Comparison of ENCODE assay signal across 33 cellular contexts in the genomic region with DNA sequence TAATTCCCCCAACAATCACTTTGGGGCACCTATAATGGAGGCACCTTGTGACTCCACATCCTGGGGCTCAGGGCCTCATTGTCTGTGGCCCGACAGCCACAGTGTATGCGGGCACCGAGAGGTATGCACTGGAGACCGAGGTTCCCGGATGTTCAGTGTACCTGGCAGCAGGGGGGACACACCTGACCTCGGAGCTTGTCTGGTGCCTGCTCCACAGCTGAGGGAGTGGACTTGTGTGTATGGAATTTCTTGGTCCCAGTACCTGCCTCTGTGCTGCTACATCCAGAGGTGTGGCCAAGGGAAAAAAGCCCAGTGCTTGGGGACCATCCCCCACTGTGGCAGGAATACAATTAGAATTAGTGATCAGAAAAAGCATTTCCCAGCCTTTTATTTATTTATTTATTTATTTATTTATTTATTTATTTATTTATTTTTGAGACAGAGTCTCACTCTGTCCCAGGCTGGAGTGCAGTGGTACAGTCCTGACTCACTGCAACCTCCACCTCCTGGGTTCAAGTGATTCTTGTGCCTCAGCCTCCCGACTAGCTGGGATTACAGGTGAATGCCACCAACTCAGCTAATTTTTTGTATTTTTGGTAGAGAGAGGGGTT.
"Had no signal": no experiment of that assay in that cellular context is flagged by ENCODE, and none has a peak within 500 bp of the region (broad histone marks: within the 10 kb centered on the region; RNA-seq: fewer than 3 reads in every experiment).

No MANE protein-coding gene starts in this region.

- H3K4me3 Mint-ChIP-seq: activated CD4-positive, alpha-beta memory T cell treated with anti-CD3 and anti-CD28 coated beads for 36 hours; activated CD4-positive, alpha-beta T cell treated with anti-CD3 and anti-CD28 coated beads, Interleukin-2, amount 10 ng/mL, durations not matched to agents 24 days and 14 days; activated naive CD4-positive, alpha-beta T cell treated with anti-CD3 and anti-CD28 coated beads for 36 hours; activated naive CD8-positive, alpha-beta T cell treated with anti-CD3 and anti-CD28 coated beads, Interleukin-2, amount 10 ng/mL, durations not matched to agents 7 days and 5 days; activated T-helper 1 cell treated with anti-CD3 and anti-CD28 coated beads, Interleukin-12 subunit alpha, Interleukin-12 subunit beta, Interleukin-2, Interleukin-4 antibody, amounts not matched to agents 30 ng/mL and 10 ng/mL and 1 ng/mL, durations not matched to agents 14 hours and 24 hours and 36 hours; dendritic cell treated with granulocyte-macrophage colony-stimulating factor and Interleukin-4, amounts not matched to agents 40 ng/mL and 50 ng/mL, for 4 days; mesothelial cell of epicardium; naive B cell; nephron progenitor cell; stimulated activated effector memory CD8-positive, alpha-beta T cell treated with anti-CD3 and anti-CD28 coated beads, Interleukin-12 subunit alpha, Interleukin-12 subunit beta, amount 100 ng/mL, for 72 hours; stimulated activated naive CD8-positive, alpha-beta T cell treated with anti-CD3 and anti-CD28 coated beads, Interleukin-15, Interleukin-2, amounts not matched to agents 100 ng/mL and 50 ng/mL, for 24 hours; T-helper 2 cell treated with Interferon-gamma antibody and Interleukin-4, amounts not matched to agents 5 μg/mL and 100 μg/mL, for 36 hours; type B pancreatic cell had no signal

- H3K9me3 ChIP-seq: esophagus squamous epithelium, left ventricle myocardium inferior, pancreas, prostate gland, thoracic aorta, vagina had no signal

- H3K4me3 ChIP-seq: esophagus squamous epithelium, left ventricle myocardium inferior, pancreas, prostate gland, skin epidermis, thoracic aorta, vagina had no signal

- H3K4me1 ChIP-seq: left ventricle myocardium inferior, prostate gland, vagina had no signal

- H3K27ac ChIP-seq: epithelial cell of prostate, esophagus squamous epithelium, left ventricle myocardium inferior, pancreas, prostate gland, skin epidermis, thoracic aorta, vagina had no signal

- H3K9me3 Mint-ChIP-seq: activated CD4-positive, alpha-beta memory T cell treated with anti-CD3 and anti-CD28 coated beads for 36 hours; activated CD4-positive, alpha-beta T cell treated with anti-CD3 and anti-CD28 coated beads, Interleukin-2, amount 10 ng/mL, durations not matched to agents 24 days and 14 days; activated naive CD4-positive, alpha-beta T cell treated with anti-CD3 and anti-CD28 coated beads for 36 hours; activated naive CD8-positive, alpha-beta T cell treated with anti-CD3 and anti-CD28 coated beads, Interleukin-2, amount 10 ng/mL, durations not matched to agents 7 days and 5 days; activated T-helper 1 cell treated with anti-CD3 and anti-CD28 coated beads, Interleukin-12 subunit alpha, Interleukin-12 subunit beta, Interleukin-2, Interleukin-4 antibody, amounts not matched to agents 30 ng/mL and 10 ng/mL and 1 ng/mL, durations not matched to agents 14 hours and 24 hours and 36 hours; dendritic cell treated with granulocyte-macrophage colony-stimulating factor and Interleukin-4, amounts not matched to agents 40 ng/mL and 50 ng/mL, for 4 days; mesothelial cell of epicardium; nephron progenitor cell; stimulated activated effector memory CD8-positive, alpha-beta T cell treated with anti-CD3 and anti-CD28 coated beads, Interleukin-12 subunit alpha, Interleukin-12 subunit beta, amount 100 ng/mL, for 72 hours; stimulated activated naive CD8-positive, alpha-beta T cell treated with anti-CD3 and anti-CD28 coated beads, Interleukin-15, Interleukin-2, amounts not matched to agents 100 ng/mL and 50 ng/mL, for 24 hours; T-helper 2 cell treated with Interferon-gamma antibody and Interleukin-4, amounts not matched to agents 5 μg/mL and 100 μg/mL, for 36 hours; type B pancreatic cell had no signal

- H3K27ac Mint-ChIP-seq: activated CD4-positive, alpha-beta memory T cell treated with anti-CD3 and anti-CD28 coated beads for 36 hours; activated CD4-positive, alpha-beta T cell treated with anti-CD3 and anti-CD28 coated beads, Interleukin-2, amount 10 ng/mL, durations not matched to agents 24 days and 14 days; activated naive CD4-positive, alpha-beta T cell treated with anti-CD3 and anti-CD28 coated beads for 36 hours; activated naive CD8-positive, alpha-beta T cell treated with anti-CD3 and anti-CD28 coated beads, Interleukin-2, amount 10 ng/mL, durations not matched to agents 7 days and 5 days; activated T-helper 1 cell treated with anti-CD3 and anti-CD28 coated beads, Interleukin-12 subunit alpha, Interleukin-12 subunit beta, Interleukin-2, Interleukin-4 antibody, amounts not matched to agents 30 ng/mL and 10 ng/mL and 1 ng/mL, durations not matched to agents 14 hours and 24 hours and 36 hours; dendritic cell treated with granulocyte-macrophage colony-stimulating factor and Interleukin-4, amounts not matched to agents 40 ng/mL and 50 ng/mL, for 4 days; mesothelial cell of epicardium; naive B cell; nephron progenitor cell; stimulated activated effector memory CD8-positive, alpha-beta T cell treated with anti-CD3 and anti-CD28 coated beads, Interleukin-12 subunit alpha, Interleukin-12 subunit beta, amount 100 ng/mL, for 72 hours; stimulated activated naive CD8-positive, alpha-beta T cell treated with anti-CD3 and anti-CD28 coated beads, Interleukin-15, Interleukin-2, amounts not matched to agents 100 ng/mL and 50 ng/mL, for 24 hours; T-helper 2 cell treated with Interferon-gamma antibody and Interleukin-4, amounts not matched to agents 5 μg/mL and 100 μg/mL, for 36 hours had no signal

- H3K27me3 ChIP-seq: vagina had no signal

- DNase-seq: activated CD4-positive, alpha-beta memory T cell treated with anti-CD3 and anti-CD28 coated beads for 36 hours; activated CD8-positive, alpha-beta memory T cell treated with anti-CD3 and anti-CD28 coated beads, Interleukin-2, amount 50 U/mL, for 4 hours; activated effector memory CD4-positive, alpha-beta T cell treated with anti-CD3 and anti-CD28 coated beads, Interleukin-2, amount 50 U/mL, for 16 hours; activated naive CD4-positive, alpha-beta T cell treated with anti-CD3 and anti-CD28 coated beads for 36 hours; activated naive CD8-positive, alpha-beta T cell treated with anti-CD3 and anti-CD28 coated beads, Interleukin-2, amount 10 ng/mL, durations not matched to agents 7 days and 5 days; activated T-cell treated with anti-CD3 and anti-CD28 coated beads, Interleukin-2, amount 50 U/mL, for 1 hour; caudate nucleus; esophagus squamous epithelium; foreskin melanocyte; islet precursor cell; left ventricle myocardium inferior; naive B cell; nephron progenitor cell; nucleus accumbens; pancreas; retina; stimulated activated CD4-positive, alpha-beta T cell treated with anti-CD3 and anti-CD28 coated beads, Interleukin-4, amount 100 ng/mL, for 24 hours; T-helper 1 cell had no signal

- H3K36me3 Mint-ChIP-seq: activated CD4-positive, alpha-beta memory T cell treated with anti-CD3 and anti-CD28 coated beads for 36 hours; activated naive CD8-positive, alpha-beta T cell treated with anti-CD3 and anti-CD28 coated beads, Interleukin-2, amount 10 ng/mL, durations not matched to agents 7 days and 5 days; mesothelial cell of epicardium; stimulated activated effector memory CD8-positive, alpha-beta T cell treated with anti-CD3 and anti-CD28 coated beads, Interleukin-12 subunit alpha, Interleukin-12 subunit beta, amount 100 ng/mL, for 72 hours; type B pancreatic cell had no signal

- ATAC-seq: pancreas, sciatic nerve had no signal

- H3K4me1 Mint-ChIP-seq: activated naive CD8-positive, alpha-beta T cell treated with anti-CD3 and anti-CD28 coated beads, Interleukin-2, amount 10 ng/mL, durations not matched to agents 7 days and 5 days had no signal

- FAIRE-seq: endometrium, pancreas had no signal

- H3K36me3 ChIP-seq: esophagus squamous epithelium, left ventricle myocardium inferior, pancreas, prostate gland, thoracic aorta, vagina had no signal
